Comparison of ENCODE assay signal across 8 cellular contexts in genomic region chr13:27251166-27252088, GRCh38. TPM values are rescaled to one million over a fixed set of nuclear protein-coding genes. Genes with fewer than 3 reads are reported as not detected.
DNase-seq lines count a peak whose midpoint lies in the region; ATAC-seq and TF ChIP-seq lines count a peak whose summit lies in the region.

RPL21 (plus strand) TSS chr13:27251558; CDS start chr13:27253777, 2,219 bp downstream.

- H3K4me3 ChIP-seq in GM12875 (ENCODE audit: low read depth, low read length): peak within 1 kb of the TSS; percentile 73
- H3K4me3 ChIP-seq in adrenal gland: peak within 1 kb of the TSS; percentile 30 to 80 (median 66)
- peak within 1 kb of the TSS; percentile 69 to 96 (median 80) for H3K4me3 ChIP-seq in heart left ventricle

- H3K4me1 Mint-ChIP-seq in type B pancreatic cell (ENCODE audit: unreplicated experiment): peaks cover 15% of the 10 kb centered on the region

- H3K27ac Mint-ChIP-seq in type B pancreatic cell: peak within 1 kb of the TSS; percentile 100

- H3K36me3 ChIP-seq in adrenal gland (replicated peaks in 1 of 2): peaks cover 0 to 28% of the 10 kb centered on the region in 2 donors
- peaks cover 0 to 31% (median 28%) of the 10 kb centered on the region in 9 donors for H3K36me3 ChIP-seq in heart left ventricle

- H3K4me3 Mint-ChIP-seq in type B pancreatic cell: peak within 1 kb of the TSS; percentile 95

- H3K27me3 Mint-ChIP-seq in type B pancreatic cell: no peaks in the 10 kb centered on the region

- peak; percentile 63 to 83 for TF ChIP-seq POLR2A in adrenal gland (IDR thresholded peaks at IDR 0.05)
- peak in 1 of 2 donors; percentile 90 for TF ChIP-seq POLR2A in heart left ventricle (IDR thresholded peaks at IDR 0.05)

- H3K9me3 ChIP-seq in adrenal gland (replicated peaks in 1 of 3): no peaks in the 10 kb centered on the region
- no peaks in the 10 kb centered on the region for H3K9me3 ChIP-seq in heart left ventricle

- no peaks in the 10 kb centered on the region for H3K9me3 Mint-ChIP-seq in type B pancreatic cell

- H3K27me3 ChIP-seq in adrenal gland (no peaks in the 10 kb centered on the region), heart left ventricle (no peaks in the 10 kb centered on the region)

- TF ChIP-seq CTCF in GM12875 (IDR thresholded peaks at IDR 0.05; ENCODE audit: borderline replicate concordance, insufficient read depth, low read depth, low read length) (no peak), adrenal gland (IDR thresholded peaks at IDR 0.05) (no peak), heart left ventricle (IDR thresholded peaks at IDR 0.05) (no peak), type B pancreatic cell (conservative IDR thresholded peaks at IDR 0.05) (no peak)

- DNase-seq in NCI-H1417 treated with DMSO at 0.1 percent for 48 hours (lab: John Stamatoyannopoulos, UW) (peak; percentile 82), T-helper 1 cell (peak; percentile 78 to 95 (median 85)), adrenal gland (peak; percentile 94 to 98 (median 96)), heart left ventricle (peak; percentile 96 to 99 (median 97)), pons (ENCODE audit: low spot score) (peak; percentile 96), type B pancreatic cell (ENCODE audit: extremely low spot score, unreplicated experiment) (peak; percentile 89)

- ATAC-seq in HG02763 (IDR thresholded peaks at IDR 0.05; ENCODE audit: unreplicated experiment): peak; percentile 96
- ATAC-seq in heart left ventricle: peak; percentile 99

- H3K27ac ChIP-seq in adrenal gland (peak within 1 kb of the TSS; percentile 80 to 99 (median 91)), heart left ventricle (peak within 1 kb of the TSS; percentile 92 to 99 (median 96))

- whole genome bisulfite sequencing in adrenal gland, 4 donors: 0 to 1% (median 0%) methylated on average over 23 to 69 of the region's 69 CpGs
- WGBS in heart left ventricle, 4 donors: 0 to 1% (median 1%) methylated on average over 34 to 69 of the region's 69 CpGs

- H3K4me1 ChIP-seq in adrenal gland (replicated peaks in 1 of 2): peaks cover 10 to 47% of the 10 kb centered on the region in 2 donors
- H3K4me1 ChIP-seq in heart left ventricle: peaks cover 12 to 48% (median 26%) of the 10 kb centered on the region in 12 donors

- intact Hi-C loops in adrenal gland (cut with DNase I) (no loop called here), heart left ventricle (cut with DNase I) (loop anchor here in 8 of 10 donors (1.0 to 5.0 kb wide), 6 partner anchors 19 to 264 kb away; partner anchors contain the start of genes USP12 (in 8 of the 8) and RASL11A (in 4 of the 8))

- H3K36me3 Mint-ChIP-seq in type B pancreatic cell: peaks cover 28% of the 10 kb centered on the region

RNA-seq across cellular contexts. Expression of gene RPL21, which starts in this region (rescaled TPM):
- total RNA-seq in adrenal gland: 100 to 1,000 TPM; 514 to 947 (median 793) TPM
- 1,000 to 10,000 TPM in 1 of 3 donors, 100 to 1,000 TPM in 2; 400 to 1,726 (median 621) TPM for polyA plus RNA-seq in adrenal gland
- total RNA-seq in heart left ventricle: 100 to 1,000 TPM; 292 to 825 (median 609) TPM
- polyA plus RNA-seq in heart left ventricle: 1,000 to 10,000 TPM in 1 of 2 donors, 100 to 1,000 TPM in 1; 459 to 1,593 TPM
- 949 and 1,036 TPM in 2 replicates for total RNA-seq in type B pancreatic cell (ENCODE audit: low replicate concordance)

Comparison
In these comparisons a context has a peak if more than half of its experiments do, and no peak if none do; other contexts are left out.
1. Peak in every context shown above with its lines: DNase-seq, ATAC-seq, H3K4me3 ChIP-seq and H3K27ac ChIP-seq.
2. intact Hi-C loops: an anchor here in heart left ventricle (1.0 to 5.0 kb wide); none called in adrenal gland.